19 cellular contexts compared by ENCODE assay signal in the genomic region with DNA sequence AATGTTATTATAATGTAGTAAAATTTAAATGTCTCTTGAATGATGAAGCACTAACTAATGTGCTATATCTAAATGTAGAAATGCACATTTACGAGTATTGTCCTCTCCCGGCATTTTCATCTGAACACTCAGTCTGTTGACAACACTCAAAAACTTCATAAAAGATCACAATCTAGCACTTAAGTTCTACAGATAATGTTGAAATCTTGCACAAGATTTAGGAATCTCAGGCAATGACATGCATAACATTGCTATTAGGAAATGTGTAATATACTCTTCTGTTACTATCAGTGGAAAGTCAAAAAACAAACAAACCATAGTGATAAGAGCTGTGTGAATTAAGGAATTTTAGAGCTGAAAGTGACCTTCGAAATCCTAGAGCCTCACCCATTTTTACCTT. TPM values are rescaled to one million over a fixed set of nuclear protein-coding genes. Genes with fewer than 3 reads are reported as not detected.
A peak's percentile ranks its signal among the peaks of the same experiment; 100 is the strongest.
DNase-seq lines count a peak whose midpoint lies in the region; ATAC-seq, FAIRE-seq and TF ChIP-seq lines count a peak whose summit lies in the region.
"Had no signal": no experiment of that assay in that cellular context is flagged by ENCODE, and none has a peak within 500 bp of the region (broad histone marks: within the 10 kb centered on the region; RNA-seq: fewer than 3 reads in every experiment).

No MANE protein-coding gene starts in this region.

- H3K36me3 ChIP-seq in HEK293 (ENCODE audit: control insufficient read depth in 2 of 2, insufficient read depth in 1 of 2, low read length in 2 of 2) (no peaks in the 10 kb centered on the region), neuronal stem cell (replicated peaks in 1 of 2; ENCODE audit: control insufficient read depth in 2 of 2, insufficient read depth in 2 of 2, low read length in 2 of 2) (no peaks in the 10 kb centered on the region), adrenal gland (replicated peaks in 1 of 2) (no peaks in the 10 kb centered on the region)

- H3K4me1 ChIP-seq in HEK293 (ENCODE audit: control insufficient read depth, insufficient read depth, low read length) (peaks cover 3% of the 10 kb centered on the region; the same call in 1 of the 2 replicates), neuronal stem cell (ENCODE audit: control insufficient read depth in 2 of 2, insufficient read depth in 1 of 2, low read depth in 1 of 2, low read length in 2 of 2) (peaks cover 0 to 4% of the 10 kb centered on the region in 2 donors), adrenal gland (replicated peaks in 1 of 2) (no peaks in the 10 kb centered on the region)

- CTCF ChIA-PET in HEK293 (lab: Yijun Ruan, JAX) = no interaction called here

- no peak overlapping the region for H3K27ac Mint-ChIP-seq in stimulated activated naive CD8-positive, alpha-beta T cell treated with anti-CD3 and anti-CD28 coated beads, Interleukin-15, amount 100 ng/mL, for 72 hours
- H3K27ac Mint-ChIP-seq: activated CD4-positive, alpha-beta memory T cell treated with anti-CD3 and anti-CD28 coated beads, Interleukin-2, amount 10 ng/mL, durations not matched to agents 7 days and 5 days; activated T-cell treated with anti-CD3 and anti-CD28 coated beads, Interleukin-2, amount 50 U/mL, for 72 hours; CD4-positive, CD25-positive, alpha-beta regulatory T cell had no signal

- TF ChIP-seq POLR2A in adrenal gland (IDR thresholded peaks at IDR 0.05) = no peak

- no peaks in the 10 kb centered on the region for H3K9me3 Mint-ChIP-seq in stimulated activated naive CD8-positive, alpha-beta T cell treated with anti-CD3 and anti-CD28 coated beads, Interleukin-15, amount 100 ng/mL, for 72 hours
- H3K9me3 Mint-ChIP-seq: activated CD4-positive, alpha-beta memory T cell treated with anti-CD3 and anti-CD28 coated beads, Interleukin-2, amount 10 ng/mL, durations not matched to agents 7 days and 5 days; activated T-cell treated with anti-CD3 and anti-CD28 coated beads, Interleukin-2, amount 50 U/mL, for 72 hours; CD4-positive, CD25-positive, alpha-beta regulatory T cell; central memory CD8-positive, alpha-beta T cell had no signal

- H3K4me2 ChIP-seq in neuronal stem cell (ENCODE audit: insufficient read depth, low read length, poor library complexity, severe bottlenecking) = no peak overlapping the region

- H2BK12ac ChIP-seq in neuronal stem cell (ENCODE audit: low read length) = no peak overlapping the region

- H3K23ac ChIP-seq in neuronal stem cell (ENCODE audit: low read depth, low read length, poor library complexity) = no peak overlapping the region

- H3K27ac ChIP-seq in HEK293 (ENCODE audit: extremely low read depth, low read depth, low read length) (no peak overlapping the region), neuronal stem cell (replicated peaks; ENCODE audit: low read length) (no peak overlapping the region), adrenal gland (no peak overlapping the region)

- no peak overlapping the region for H2BK5ac ChIP-seq in neuronal stem cell (ENCODE audit: low read length)

- H3K4ac ChIP-seq in neuronal stem cell (ENCODE audit: low read length) = no peak overlapping the region

- no peaks in the 10 kb centered on the region for H3K79me1 ChIP-seq in neuronal stem cell (ENCODE audit: low read depth, low read length)

- H3K9me3 ChIP-seq in HEK293 (ENCODE audit: control insufficient read depth, insufficient read depth, low read depth, low read length) (no peaks in the 10 kb centered on the region), neuronal stem cell (replicated peaks in 1 of 2; ENCODE audit: control insufficient read depth in 2 of 2, insufficient read depth in 1 of 2, low read depth in 1 of 2, low read length in 2 of 2) (no peaks in the 10 kb centered on the region), adrenal gland (replicated peaks in 1 of 3) (no peaks in the 10 kb centered on the region)

- no CpG with 5 or more reads among the region's 3 CpGs for WGBS in neuronal stem cell (ENCODE audit: extremely low coverage in 2 of 2, insufficient read length in 2 of 2, insufficient replicate concordance in 1 of 2), 2 donors
- 73 to 81% (median 78%) methylated on average over 3 of the region's 3 CpGs for WGBS in adrenal gland, 4 donors

- no peak overlapping the region for H3K9ac ChIP-seq in neuronal stem cell (ENCODE audit: low read depth, low read length, poor library complexity)

- no peak overlapping the region for H3K4me3 Mint-ChIP-seq in stimulated activated naive CD8-positive, alpha-beta T cell treated with anti-CD3 and anti-CD28 coated beads, Interleukin-15, amount 100 ng/mL, for 72 hours
- H3K4me3 Mint-ChIP-seq: activated CD4-positive, alpha-beta memory T cell treated with anti-CD3 and anti-CD28 coated beads, Interleukin-2, amount 10 ng/mL, durations not matched to agents 7 days and 5 days; activated T-cell treated with anti-CD3 and anti-CD28 coated beads, Interleukin-2, amount 50 U/mL, for 72 hours; CD4-positive, CD25-positive, alpha-beta regulatory T cell; central memory CD8-positive, alpha-beta T cell had no signal

- ATAC-seq in GM19467 (IDR thresholded peaks at IDR 0.05; ENCODE audit: unreplicated experiment) = no peak
- no peak for ATAC-seq in stimulated activated naive CD8-positive, alpha-beta T cell treated with anti-CD3 and anti-CD28 coated beads, Interleukin-15, amount 100 ng/mL, for 72 hours
- ATAC-seq: activated T-cell treated with anti-CD3 and anti-CD28 coated beads, Interleukin-2, amount 50 U/mL, for 72 hours; left lobe of liver; PC-3 had no signal

- no peak overlapping the region for H4K8ac ChIP-seq in neuronal stem cell (ENCODE audit: low read depth, low read length)

- no peak overlapping the region for H3K18ac ChIP-seq in neuronal stem cell (ENCODE audit: low read length)

- no peak overlapping the region for H2AK5ac ChIP-seq in neuronal stem cell (ENCODE audit: low read depth, low read length)

- no peak overlapping the region for H2BK120ac ChIP-seq in neuronal stem cell (ENCODE audit: low read depth, low read length)

- intact Hi-C loops in adrenal gland (cut with DNase I) = loop anchor here (5.0 to 10.0 kb wide), 4 partner anchors 135 to 545 kb away; no protein-coding TSS in a partner anchor

- no peak overlapping the region for H3K14ac ChIP-seq in neuronal stem cell (ENCODE audit: low read length)

- DNase-seq in AG09309 (ENCODE audit: low read depth) (peak; percentile 57), neuronal stem cell (ENCODE audit: low spot score) (no peak), medulla oblongata (ENCODE audit: extremely low spot score) (no peak), adrenal gland (no peak)
- DNase-seq in stimulated activated naive CD8-positive, alpha-beta T cell treated with anti-CD3 and anti-CD28 coated beads, Interleukin-15, amount 100 ng/mL, for 72 hours = no peak
- DNase-seq: activated CD4-positive, alpha-beta memory T cell treated with anti-CD3 and anti-CD28 coated beads, Interleukin-2, amount 10 ng/mL, durations not matched to agents 7 days and 5 days; activated T-cell treated with anti-CD3 and anti-CD28 coated beads, Interleukin-2, amount 50 U/mL, for 72 hours; CD4-positive, CD25-positive, alpha-beta regulatory T cell; DMS79; GOT3; NCI-H2081; NCI-H526; PC-3 had no signal

- peak overlapping the region; percentile 70 for H2AFZ ChIP-seq in neuronal stem cell (ENCODE audit: low read length)

- H3K27me3 Mint-ChIP-seq in stimulated activated naive CD8-positive, alpha-beta T cell treated with anti-CD3 and anti-CD28 coated beads, Interleukin-15, amount 100 ng/mL, for 72 hours = peaks cover 27% of the 10 kb centered on the region

- H3K4me3 ChIP-seq in AG09309 (ENCODE audit: control insufficient read depth, low read depth, low read length) = no peak overlapping the region
- H3K4me3 ChIP-seq in HEK293 (ENCODE audit: low read depth, low read length) = no peak overlapping the region
- H3K4me3 ChIP-seq in neuronal stem cell (ENCODE audit: low read length in 2 of 2) = no peak overlapping the region
- H3K4me3 ChIP-seq in adrenal gland = no peak overlapping the region

- H4K91ac ChIP-seq in neuronal stem cell (ENCODE audit: low read depth, low read length, poor library complexity) = no peak overlapping the region

- peak; percentile 46 for FAIRE-seq in endometrium (lab: Jason Lieb, UNC)
- FAIRE-seq: endothelial cell of umbilical vein had no signal

- H3K27me3 ChIP-seq in neuronal stem cell (ENCODE audit: control insufficient read depth in 3 of 3, insufficient read depth in 3 of 3, low read depth in 1 of 3, low read length in 3 of 3) (peaks cover 0 to 2% (median 2%) of the 10 kb centered on the region in 3 experiments), adrenal gland (peaks cover 5% of the 10 kb centered on the region)

- POLR2A ChIA-PET in HEK293 (lab: Yijun Ruan, JAX) = no interaction called here

- TF ChIP-seq CTCF in AG09309 (IDR thresholded peaks at IDR 0.05; ENCODE audit: control insufficient read depth, insufficient read depth, low read depth, low read length, missing control alignments) (no peak), HEK293 (tag by site-specific recombination; IDR thresholded peaks at IDR 0.05) (no peak), adrenal gland (IDR thresholded peaks at IDR 0.05) (no peak)

- no peaks in the 10 kb centered on the region for H3K4me1 Mint-ChIP-seq in stimulated activated naive CD8-positive, alpha-beta T cell treated with anti-CD3 and anti-CD28 coated beads, Interleukin-15, amount 100 ng/mL, for 72 hours
- H3K4me1 Mint-ChIP-seq: central memory CD8-positive, alpha-beta T cell had no signal

- no peak overlapping the region for H2BK15ac ChIP-seq in neuronal stem cell (ENCODE audit: low read length)

TF ChIP-seq in HEK293, 187 proteins besides CTCF, POLR2A, EP300 and RAD21:
- TF ChIP-seq, protein P1, sequence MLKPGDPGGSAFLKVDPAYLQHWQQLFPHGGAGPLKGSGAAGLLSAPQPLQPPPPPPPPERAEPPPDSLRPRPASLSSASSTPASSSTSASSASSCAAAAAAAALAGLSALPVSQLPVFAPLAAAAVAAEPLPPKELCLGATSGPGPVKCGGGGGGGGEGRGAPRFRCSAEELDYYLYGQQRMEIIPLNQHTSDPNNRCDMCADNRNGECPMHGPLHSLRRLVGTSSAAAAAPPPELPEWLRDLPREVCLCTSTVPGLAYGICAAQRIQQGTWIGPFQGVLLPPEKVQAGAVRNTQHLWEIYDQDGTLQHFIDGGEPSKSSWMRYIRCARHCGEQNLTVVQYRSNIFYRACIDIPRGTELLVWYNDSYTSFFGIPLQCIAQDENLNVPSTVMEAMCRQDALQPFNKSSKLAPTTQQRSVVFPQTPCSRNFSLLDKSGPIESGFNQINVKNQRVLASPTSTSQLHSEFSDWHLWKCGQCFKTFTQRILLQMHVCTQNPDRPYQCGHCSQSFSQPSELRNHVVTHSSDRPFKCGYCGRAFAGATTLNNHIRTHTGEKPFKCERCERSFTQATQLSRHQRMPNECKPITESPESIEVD (tag by site-specific recombination; IDR thresholded peaks at IDR 0.05) = peak; percentile 37; the same call in 1 of the 2 replicates
- TF ChIP-seq MYNN (tag by site-specific recombination; IDR thresholded peaks at IDR 0.05; ENCODE audit: borderline replicate concordance) = no peak

RNA-seq across cellular contexts. Expression of a gene that starts 37.5 kb away (rescaled TPM):
- 9.9 TPM for polyA plus RNA-seq in neuronal stem cell (2013, experiment 1 of 2)
- polyA plus RNA-seq in neuronal stem cell (2013, experiment 2 of 2) = 9.9 TPM
- 10 to 100 TPM in 6 of 8 donors, 1 to 10 TPM in 2; 8.0 to 20.3 (median 13.0) TPM for total RNA-seq in adrenal gland
- polyA plus RNA-seq in adrenal gland = 10 to 100 TPM in 1 of 3 donors, 1 to 10 TPM in 2; 1.9 to 10.5 (median 2.4) TPM
